In genomic region chr6:137764464-137764863, GRCh38 we compare ENCODE assay signal across 16 cellular contexts.
DNase-seq lines count a peak whose midpoint lies in the region; ATAC-seq and TF ChIP-seq lines count a peak whose summit lies in the region.
"Had no signal": no experiment of that assay in that cellular context is flagged by ENCODE, and none has a peak within 500 bp of the region (broad histone marks: within the 10 kb centered on the region; RNA-seq: fewer than 3 reads in every experiment).

No MANE protein-coding gene starts in this region.

- ATAC-seq in RWPE2 (ENCODE audit: low read depth) (peak; percentile 83), esophagus mucosa (peak; percentile 79)
- no peak for ATAC-seq in activated CD4-positive, alpha-beta T cell treated with anti-CD3 and anti-CD28 coated beads for 36 hours
- ATAC-seq: activated T-helper 17 cell treated with anti-CD3 and anti-CD28 coated beads, Interleukin-2, amount 50 U/mL, for 72 hours had no signal

- intact Hi-C loops in activated CD4-positive, alpha-beta T cell treated with anti-CD3 and anti-CD28 coated beads for 36 hours (cut with DNase I, micrococcal nuclease), result no loop called here

- POLR2A ChIA-PET in activated CD4-positive, alpha-beta T cell treated with anti-CD3 and anti-CD28 coated beads for 36 hours (lab: Charles Lee), result no interaction called here

- H3K9me3 Mint-ChIP-seq in activated CD4-positive, alpha-beta T cell treated with anti-CD3 and anti-CD28 coated beads for 36 hours (ENCODE audit: low read depth), result no peaks in the 10 kb centered on the region
- H3K9me3 Mint-ChIP-seq: IgD-negative memory B cell had no signal

- H3K36me3 ChIP-seq in RWPE2 (ENCODE audit: low read depth), result no peaks in the 10 kb centered on the region
- H3K36me3 ChIP-seq: cardiac muscle cell had no signal

- H3K4me1 Mint-ChIP-seq in activated CD4-positive, alpha-beta T cell treated with anti-CD3 and anti-CD28 coated beads for 36 hours, result peaks cover 19% of the 10 kb centered on the region

- no peaks in the 10 kb centered on the region for H3K27me3 Mint-ChIP-seq in activated CD4-positive, alpha-beta T cell treated with anti-CD3 and anti-CD28 coated beads for 36 hours
- H3K27me3 Mint-ChIP-seq: activated T-helper 17 cell treated with anti-CD3 and anti-CD28 coated beads, Interleukin-2, amount 50 U/mL, for 72 hours had no signal

- peak overlapping the region; percentile 97 for H3K27ac ChIP-seq in RWPE2 (ENCODE audit: poor library complexity, severe bottlenecking)
- no peak overlapping the region for H3K27ac ChIP-seq in caudate nucleus (ENCODE audit: low read depth, low read length)
- H3K27ac ChIP-seq: cardiac muscle cell had no signal

- H3K4me1 ChIP-seq in RWPE2 (ENCODE audit: insufficient read depth, poor library complexity, severe bottlenecking), result peaks cover 49% of the 10 kb centered on the region

- no peak for TF ChIP-seq CTCF in RWPE2 (IDR thresholded peaks at IDR 0.05; ENCODE audit: poor library complexity, severe bottlenecking)

- no peaks in the 10 kb centered on the region for H3K9me3 ChIP-seq in RWPE2 (ENCODE audit: severe bottlenecking)

- CTCF ChIA-PET in activated CD4-positive, alpha-beta T cell treated with anti-CD3 and anti-CD28 coated beads for 36 hours (lab: Charles Lee), result interaction anchor here (1.1 kb wide), 1 partner anchor 34 kb away, joined by 3 read pairs; no protein-coding TSS in a partner anchor

- no peak overlapping the region for H3K27ac Mint-ChIP-seq in activated CD4-positive, alpha-beta T cell treated with anti-CD3 and anti-CD28 coated beads for 36 hours
- H3K27ac Mint-ChIP-seq: activated T-helper 17 cell treated with anti-CD3 and anti-CD28 coated beads, Interleukin-2, amount 50 U/mL, for 72 hours; IgD-negative memory B cell had no signal

- peak; percentile 69 for DNase-seq in GM04504 (ENCODE audit: low read depth)
- DNase-seq in RWPE2 (ENCODE audit: low spot score), result no peak
- peak; percentile 79 for DNase-seq in skeletal muscle cell (ENCODE audit: low read depth)
- no peak for DNase-seq in NCI-H82 treated with DMSO at 0.1 percent for 48 hours (lab: John Stamatoyannopoulos, UW; ENCODE audit: unreplicated experiment)
- DNase-seq in caudate nucleus (lab: John Stamatoyannopoulos, UW), result no peak
- no peak for DNase-seq in activated CD4-positive, alpha-beta T cell treated with anti-CD3 and anti-CD28 coated beads for 36 hours
- DNase-seq in D341Med (ENCODE audit: low spot score), result no peak
- DNase-seq: activated CD4-positive, alpha-beta T cell treated with anti-CD3 and anti-CD28 coated beads, Interleukin-2, amount 50 U/mL, for 1 hour; Caco-2; NCI-H1436; stimulated activated CD4-positive, alpha-beta T cell treated with anti-CD3 and anti-CD28 coated beads, Interleukin-12 subunit alpha, Interleukin-12 subunit beta, amount 100 ng/mL, for 4 hours; substantia nigra had no signal

- H3K27me3 ChIP-seq in RWPE2 (ENCODE audit: insufficient read depth, poor library complexity, severe bottlenecking), result no peaks in the 10 kb centered on the region
- H3K27me3 ChIP-seq: cardiac muscle cell had no signal

- no peaks in the 10 kb centered on the region for H3K36me3 Mint-ChIP-seq in activated CD4-positive, alpha-beta T cell treated with anti-CD3 and anti-CD28 coated beads for 36 hours (ENCODE audit: low read depth)

- H3K4me3 ChIP-seq in RWPE2 (ENCODE audit: severe bottlenecking), result no peak overlapping the region
- H3K4me3 ChIP-seq in skeletal muscle cell (ENCODE audit: low read depth, low read length), result no peak overlapping the region
- H3K4me3 ChIP-seq: cardiac muscle cell had no signal

- H3K4me3 Mint-ChIP-seq in activated CD4-positive, alpha-beta T cell treated with anti-CD3 and anti-CD28 coated beads for 36 hours, result no peak overlapping the region
- H3K4me3 Mint-ChIP-seq: activated T-helper 17 cell treated with anti-CD3 and anti-CD28 coated beads, Interleukin-2, amount 50 U/mL, for 72 hours; IgD-negative memory B cell had no signal

Comparison
In these comparisons a context has a peak if more than half of its experiments do, and no peak if none do; other contexts are left out.
1. DNase-seq: peak in GM04504 (single experiment) and skeletal muscle cell (single experiment); none in RWPE2 (single experiment), NCI-H82 treated with DMSO at 0.1 percent for 48 hours (single experiment), caudate nucleus (0 of 61), activated CD4-positive, alpha-beta T cell treated with anti-CD3 and anti-CD28 coated beads for 36 hours (single experiment) and D341Med (single experiment).